2 cellular contexts compared by ENCODE assay signal in the genomic region with DNA sequence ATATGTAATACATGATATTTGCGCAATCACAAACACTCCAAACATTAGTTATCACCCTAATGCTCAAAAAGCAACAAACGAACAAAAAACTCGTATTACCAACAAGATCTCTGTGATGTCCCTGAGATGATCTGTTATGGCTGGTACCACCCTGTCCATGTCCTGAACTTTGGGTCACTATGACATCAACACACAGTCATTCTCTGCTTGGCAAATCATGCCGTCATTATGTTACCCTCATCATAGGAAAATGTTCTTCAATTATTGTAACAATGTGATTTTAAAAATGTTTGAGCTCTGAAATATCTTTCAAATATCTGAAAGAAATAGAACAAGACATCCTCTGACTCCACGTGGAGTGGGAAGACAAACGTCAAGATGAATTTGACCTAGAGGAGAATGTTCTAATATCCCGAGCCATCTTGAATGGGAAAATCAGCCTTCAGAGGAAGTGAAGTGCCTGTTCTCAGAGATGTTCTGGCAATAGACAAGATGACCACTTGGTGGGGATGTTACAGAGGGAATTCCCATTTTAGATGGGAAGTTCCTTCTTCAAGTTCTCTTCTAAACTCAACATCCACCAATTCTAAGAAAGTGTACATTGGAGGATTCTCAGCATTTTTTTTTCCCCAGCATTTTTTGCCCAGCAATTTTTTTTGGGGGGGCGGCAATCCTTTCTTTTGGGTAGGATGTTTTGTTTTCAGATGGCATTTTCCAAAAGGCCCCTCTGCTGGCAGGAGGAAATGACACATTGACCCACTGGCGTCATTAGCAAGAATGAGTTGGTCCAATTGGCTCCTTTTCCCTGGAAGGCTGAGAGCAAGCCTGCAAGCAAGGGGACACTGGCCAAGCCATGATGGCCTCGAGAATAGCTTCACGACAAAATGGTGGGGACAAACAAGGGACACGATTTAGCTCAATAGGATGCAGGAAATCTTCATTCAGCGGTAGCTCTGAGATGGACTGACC.
TF ChIP-seq lines count a peak whose summit lies in the region.

No MANE protein-coding gene starts in this region.

TF ChIP-seq in WTC11, 78 proteins besides CTCF, POLR2A, EP300 and RAD21 (continued from another document):
- TF ChIP-seq, protein P1, sequence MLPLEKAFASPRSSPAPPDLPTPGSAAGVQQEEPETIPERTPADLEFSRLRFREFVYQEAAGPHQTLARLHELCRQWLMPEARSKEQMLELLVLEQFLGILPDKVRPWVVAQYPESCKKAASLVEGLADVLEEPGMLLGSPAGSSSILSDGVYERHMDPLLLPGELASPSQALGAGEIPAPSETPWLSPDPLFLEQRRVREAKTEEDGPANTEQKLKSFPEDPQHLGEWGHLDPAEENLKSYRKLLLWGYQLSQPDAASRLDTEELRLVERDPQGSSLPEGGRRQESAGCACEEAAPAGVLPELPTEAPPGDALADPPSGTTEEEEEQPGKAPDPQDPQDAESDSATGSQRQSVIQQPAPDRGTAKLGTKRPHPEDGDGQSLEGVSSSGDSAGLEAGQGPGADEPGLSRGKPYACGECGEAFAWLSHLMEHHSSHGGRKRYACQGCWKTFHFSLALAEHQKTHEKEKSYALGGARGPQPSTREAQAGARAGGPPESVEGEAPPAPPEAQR (CRISPR knock-in tag; IDR thresholded peaks at IDR 0.05), result no peak
- TF ChIP-seq, protein P2, sequence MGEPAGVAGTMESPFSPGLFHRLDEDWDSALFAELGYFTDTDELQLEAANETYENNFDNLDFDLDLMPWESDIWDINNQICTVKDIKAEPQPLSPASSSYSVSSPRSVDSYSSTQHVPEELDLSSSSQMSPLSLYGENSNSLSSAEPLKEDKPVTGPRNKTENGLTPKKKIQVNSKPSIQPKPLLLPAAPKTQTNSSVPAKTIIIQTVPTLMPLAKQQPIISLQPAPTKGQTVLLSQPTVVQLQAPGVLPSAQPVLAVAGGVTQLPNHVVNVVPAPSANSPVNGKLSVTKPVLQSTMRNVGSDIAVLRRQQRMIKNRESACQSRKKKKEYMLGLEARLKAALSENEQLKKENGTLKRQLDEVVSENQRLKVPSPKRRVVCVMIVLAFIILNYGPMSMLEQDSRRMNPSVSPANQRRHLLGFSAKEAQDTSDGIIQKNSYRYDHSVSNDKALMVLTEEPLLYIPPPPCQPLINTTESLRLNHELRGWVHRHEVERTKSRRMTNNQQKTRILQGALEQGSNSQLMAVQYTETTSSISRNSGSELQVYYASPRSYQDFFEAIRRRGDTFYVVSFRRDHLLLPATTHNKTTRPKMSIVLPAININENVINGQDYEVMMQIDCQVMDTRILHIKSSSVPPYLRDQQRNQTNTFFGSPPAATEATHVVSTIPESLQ (CRISPR knock-in tag; IDR thresholded peaks at IDR 0.05), result no peak

TF ChIP-seq in liver, 16 proteins besides CTCF, POLR2A, EP300 and RAD21 (continued from another document):
- TF ChIP-seq, protein P3, sequence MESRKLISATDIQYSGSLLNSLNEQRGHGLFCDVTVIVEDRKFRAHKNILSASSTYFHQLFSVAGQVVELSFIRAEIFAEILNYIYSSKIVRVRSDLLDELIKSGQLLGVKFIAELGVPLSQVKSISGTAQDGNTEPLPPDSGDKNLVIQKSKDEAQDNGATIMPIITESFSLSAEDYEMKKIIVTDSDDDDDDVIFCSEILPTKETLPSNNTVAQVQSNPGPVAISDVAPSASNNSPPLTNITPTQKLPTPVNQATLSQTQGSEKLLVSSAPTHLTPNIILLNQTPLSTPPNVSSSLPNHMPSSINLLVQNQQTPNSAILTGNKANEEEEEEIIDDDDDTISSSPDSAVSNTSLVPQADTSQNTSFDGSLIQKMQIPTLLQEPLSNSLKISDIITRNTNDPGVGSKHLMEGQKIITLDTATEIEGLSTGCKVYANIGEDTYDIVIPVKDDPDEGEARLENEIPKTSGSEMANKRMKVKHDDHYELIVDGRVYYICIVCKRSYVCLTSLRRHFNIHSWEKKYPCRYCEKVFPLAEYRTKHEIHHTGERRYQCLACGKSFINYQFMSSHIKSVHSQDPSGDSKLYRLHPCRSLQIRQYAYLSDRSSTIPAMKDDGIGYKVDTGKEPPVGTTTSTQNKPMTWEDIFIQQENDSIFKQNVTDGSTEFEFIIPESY (IDR thresholded peaks at IDR 0.05), result no peak
- TF ChIP-seq MAX (IDR thresholded peaks at IDR 0.05), result no peak
- no peak for TF ChIP-seq FOXA2 (IDR thresholded peaks at IDR 0.05)
- TF ChIP-seq SP1 (IDR thresholded peaks at IDR 0.05), result no peak
